ENCODE assay signal across 8 cellular contexts in the genomic region with DNA sequence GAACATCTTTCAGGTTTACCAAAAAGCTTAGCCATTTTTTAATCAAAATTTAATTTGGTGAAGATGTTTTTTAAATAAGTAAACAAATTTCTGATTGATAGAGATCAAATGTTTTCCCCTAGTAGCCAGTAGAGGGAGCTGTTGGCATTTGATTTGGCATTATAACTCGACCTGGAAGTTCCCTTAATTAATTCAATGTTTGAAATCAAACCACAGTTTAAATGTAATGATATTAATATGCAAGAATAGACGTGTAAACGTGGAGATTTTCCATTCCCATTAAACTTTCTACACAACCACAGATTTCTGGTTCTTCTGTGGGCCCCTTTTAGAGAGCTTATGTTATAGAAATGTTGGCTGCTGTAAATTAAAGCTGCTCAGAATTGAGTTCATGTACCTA.
DNase-seq lines count a peak whose midpoint lies in the region; ATAC-seq and TF ChIP-seq lines count a peak whose summit lies in the region.

No MANE protein-coding gene starts in this region.

- no peak overlapping the region for H3K9ac ChIP-seq in SU-DHL-6 (ENCODE audit: low read length)

- intact Hi-C loops in sciatic nerve (cut with DNase I) = loop anchor here (2.0 kb wide), 1 partner anchor 1001 kb away; no protein-coding TSS in a partner anchor

- no peaks in the 10 kb centered on the region for H3K27me3 ChIP-seq in SU-DHL-6 (ENCODE audit: low read length)
- H3K27me3 ChIP-seq in gastroesophageal sphincter = no peaks in the 10 kb centered on the region
- no peaks in the 10 kb centered on the region for H3K27me3 ChIP-seq in MG63

- 0% methylated on average over 3 of the region's 3 CpGs for WGBS in gastroesophageal sphincter (ENCODE audit: low coverage in 1 of 2), 2 donors

- no peak overlapping the region for H3K4me2 ChIP-seq in SU-DHL-6 (ENCODE audit: low read depth, low read length, poor library complexity, severe bottlenecking)

- no peaks in the 10 kb centered on the region for H3K36me3 ChIP-seq in SU-DHL-6 (ENCODE audit: low read length)
- H3K36me3 ChIP-seq in gastroesophageal sphincter = no peaks in the 10 kb centered on the region
- no peaks in the 10 kb centered on the region for H3K36me3 ChIP-seq in MG63

- no peak for ATAC-seq in gastroesophageal sphincter
- ATAC-seq in sciatic nerve = peak; percentile 56
- no peak for ATAC-seq in GM19328 (IDR thresholded peaks at IDR 0.05; ENCODE audit: unreplicated experiment)

- TF ChIP-seq EP300 in gastroesophageal sphincter (IDR thresholded peaks at IDR 0.05) = no peak

- H3K27ac ChIP-seq in SU-DHL-6 (ENCODE audit: low read depth, low read length) = no peak overlapping the region
- peak overlapping the region in 2 of 4 donors; percentile 1 to 13 for H3K27ac ChIP-seq in gastroesophageal sphincter

- no peaks in the 10 kb centered on the region for H3F3A ChIP-seq in SU-DHL-6 (ENCODE audit: insufficient read depth)

- TF ChIP-seq CTCF in SU-DHL-6 (IDR thresholded peaks at IDR 0.05; ENCODE audit: insufficient read depth, low read length, poor library complexity, severe bottlenecking) (peak; percentile 67), gastroesophageal sphincter (IDR thresholded peaks at IDR 0.05) (peak; percentile 70 to 79 (median 74))

- H3K79me2 ChIP-seq in SU-DHL-6 (ENCODE audit: insufficient read depth, low read length) = no peaks in the 10 kb centered on the region

- no peak overlapping the region for H2AFZ ChIP-seq in SU-DHL-6 (ENCODE audit: low read depth, low read length, severe bottlenecking)

- H3K4me3 ChIP-seq in SU-DHL-6 (ENCODE audit: insufficient read depth, low read length, poor library complexity, severe bottlenecking) (no peak overlapping the region), gastroesophageal sphincter (no peak overlapping the region), MG63 (no peak overlapping the region)

- TF ChIP-seq POLR2A in gastroesophageal sphincter (IDR thresholded peaks at IDR 0.05) = no peak

- DNase-seq in GM03348 (ENCODE audit: low spot score) (peak; percentile 48), NAMALWA (ENCODE audit: low spot score) (peak; percentile 55), sciatic nerve (ENCODE audit: low spot score) (no peak), MG63 (no peak)
- DNase-seq in activated effector memory CD4-positive, alpha-beta T cell treated with Interleukin-2 at 50 U/mL for 16 hours = no peak

- H3K4me1 ChIP-seq in gastroesophageal sphincter = peaks cover 0 to 17% (median 0%) of the 10 kb centered on the region in 3 donors

- H4K20me1 ChIP-seq in SU-DHL-6 (ENCODE audit: low read depth, low read length) = no peaks in the 10 kb centered on the region

- no peaks in the 10 kb centered on the region for H3K9me2 ChIP-seq in SU-DHL-6 (replicated peaks; ENCODE audit: insufficient read depth, low read length)

- H3K9me3 ChIP-seq in SU-DHL-6 (ENCODE audit: insufficient read depth, low read length) (no peaks in the 10 kb centered on the region), gastroesophageal sphincter (no peaks in the 10 kb centered on the region), MG63 (peaks cover 5% of the 10 kb centered on the region; the same call in 1 of the 2 replicates)

Comparison
In these comparisons a context has a peak if more than half of its experiments do, and no peak if none do; other contexts are left out.
1. DNase-seq: peak in GM03348 (single experiment) and NAMALWA (single experiment); none in sciatic nerve (single experiment), activated effector memory CD4-positive, alpha-beta T cell treated with Interleukin-2 at 50 U/mL for 16 hours (single experiment) and MG63 (single experiment).